ENCODE assay signal across 1 cellular context in the genomic region with DNA sequence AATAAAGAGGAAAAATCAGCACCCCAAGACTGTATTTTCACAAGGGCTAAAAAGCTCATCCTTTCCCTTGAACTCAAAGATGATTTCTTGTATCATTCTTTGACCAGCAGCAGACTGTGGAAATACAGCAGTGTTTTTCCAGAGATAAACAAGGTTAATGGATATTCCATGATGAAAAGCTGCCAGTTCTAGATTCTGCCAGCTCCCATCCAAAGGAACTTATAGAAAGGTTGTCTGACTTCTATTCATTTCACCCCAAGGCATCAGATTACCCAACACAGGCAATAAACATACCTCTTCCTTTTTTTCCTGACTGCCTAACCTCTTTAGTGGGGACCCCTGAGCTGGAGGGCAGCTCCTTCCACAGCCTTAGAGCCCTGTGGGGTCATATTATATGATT.
TF ChIP-seq lines count a peak whose summit lies in the region.

No MANE protein-coding gene starts in this region.

TF ChIP-seq in IMR-90, 13 proteins besides CTCF, POLR2A, EP300 and RAD21 (continued from another document):
- TF ChIP-seq, protein P1, sequence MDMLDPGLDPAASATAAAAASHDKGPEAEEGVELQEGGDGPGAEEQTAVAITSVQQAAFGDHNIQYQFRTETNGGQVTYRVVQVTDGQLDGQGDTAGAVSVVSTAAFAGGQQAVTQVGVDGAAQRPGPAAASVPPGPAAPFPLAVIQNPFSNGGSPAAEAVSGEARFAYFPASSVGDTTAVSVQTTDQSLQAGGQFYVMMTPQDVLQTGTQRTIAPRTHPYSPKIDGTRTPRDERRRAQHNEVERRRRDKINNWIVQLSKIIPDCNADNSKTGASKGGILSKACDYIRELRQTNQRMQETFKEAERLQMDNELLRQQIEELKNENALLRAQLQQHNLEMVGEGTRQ (IDR thresholded peaks at IDR 0.05; ENCODE audit: low read depth, low read length), result no peak
- no peak for TF ChIP-seq SMC3 (IDR thresholded peaks at IDR 0.05; ENCODE audit: low read depth, low read length)
- TF ChIP-seq MXI1 (IDR thresholded peaks at IDR 0.05; ENCODE audit: borderline replicate concordance, low read depth, low read length), result no peak
- TF ChIP-seq, protein P2, sequence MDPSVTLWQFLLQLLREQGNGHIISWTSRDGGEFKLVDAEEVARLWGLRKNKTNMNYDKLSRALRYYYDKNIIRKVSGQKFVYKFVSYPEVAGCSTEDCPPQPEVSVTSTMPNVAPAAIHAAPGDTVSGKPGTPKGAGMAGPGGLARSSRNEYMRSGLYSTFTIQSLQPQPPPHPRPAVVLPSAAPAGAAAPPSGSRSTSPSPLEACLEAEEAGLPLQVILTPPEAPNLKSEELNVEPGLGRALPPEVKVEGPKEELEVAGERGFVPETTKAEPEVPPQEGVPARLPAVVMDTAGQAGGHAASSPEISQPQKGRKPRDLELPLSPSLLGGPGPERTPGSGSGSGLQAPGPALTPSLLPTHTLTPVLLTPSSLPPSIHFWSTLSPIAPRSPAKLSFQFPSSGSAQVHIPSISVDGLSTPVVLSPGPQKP (IDR thresholded peaks at IDR 0.05; ENCODE audit: borderline replicate concordance, low read depth, low read length), result no peak
- TF ChIP-seq RFX5 (IDR thresholded peaks at IDR 0.05; ENCODE audit: low read depth, low read length), result no peak
- no peak for TF ChIP-seq CHD1 (IDR thresholded peaks at IDR 0.05; ENCODE audit: low read depth, low read length)
- no peak for TF ChIP-seq RCOR1 (IDR thresholded peaks at IDR 0.05; ENCODE audit: insufficient replicate concordance, low read length)
- TF ChIP-seq MAZ (IDR thresholded peaks at IDR 0.05; ENCODE audit: borderline replicate concordance, low read depth, low read length), result no peak
- no peak for TF ChIP-seq BHLHE40 (IDR thresholded peaks at IDR 0.05; ENCODE audit: low read depth, low read length)
- no peak for TF ChIP-seq MAFK (IDR thresholded peaks at IDR 0.05; ENCODE audit: low read depth, low read length)
